ENCODE assay signal across 18 cellular contexts in genomic region chr10:1570652-1571051, GRCh38.
"Had no signal": no experiment of that assay in that cellular context is flagged by ENCODE, and none has a peak within 500 bp of the region (broad histone marks: within the 10 kb centered on the region; RNA-seq: fewer than 3 reads in every experiment).

No MANE protein-coding gene starts in this region.

- DNase-seq: activated CD4-positive, alpha-beta T cell treated with anti-CD3 and anti-CD28 coated beads, Interleukin-2, amount 50 U/mL, for 4 hours; activated CD4-positive, CD25-positive, alpha-beta regulatory T cell treated with anti-CD3 and anti-CD28 coated beads, Interleukin-2, amount 50 U/mL, for 72 hours; activated naive CD4-positive, alpha-beta T cell treated with Interleukin-2 at 50 U/mL for 16 hours; activated T-cell treated with anti-CD3 and anti-CD28 coated beads for 4 hours; anterior cingulate cortex; cerebellar nuclear complex; dermis blood vessel endothelial cell; left lung; mammary epithelial cell; mucosa of descending colon; naive thymus-derived CD4-positive, alpha-beta T cell; right lobe of liver; stimulated activated CD4-positive, alpha-beta T cell treated with anti-CD3 and anti-CD28 coated beads, Interleukin-1b, Interleukin-23, amount 100 ng/mL, for 48 hours; stimulated activated naive CD8-positive, alpha-beta T cell treated with anti-CD3 and anti-CD28 coated beads, Interleukin-15, amount 100 ng/mL, for 72 hours; T-helper 9 cell; upper lobe of left lung had no signal

- H3K27ac ChIP-seq: heart left ventricle, left lung, neutrophil, right lobe of liver, upper lobe of left lung had no signal

- H3K36me3 ChIP-seq: heart left ventricle, left lung, neutrophil, right lobe of liver, upper lobe of left lung had no signal

- H3K27me3 ChIP-seq: neutrophil, right lobe of liver, upper lobe of left lung had no signal

- H3K4me1 Mint-ChIP-seq: naive thymus-derived CD4-positive, alpha-beta T cell; stimulated activated naive CD8-positive, alpha-beta T cell treated with anti-CD3 and anti-CD28 coated beads, Interleukin-15, amount 100 ng/mL, for 72 hours had no signal

- H3K36me3 Mint-ChIP-seq: naive thymus-derived CD4-positive, alpha-beta T cell had no signal

- H3K4me3 ChIP-seq: heart left ventricle, left lung, mucosa of descending colon, right lobe of liver, upper lobe of left lung had no signal

- H3K4me3 Mint-ChIP-seq: naive thymus-derived CD4-positive, alpha-beta T cell; stimulated activated naive CD8-positive, alpha-beta T cell treated with anti-CD3 and anti-CD28 coated beads, Interleukin-15, amount 100 ng/mL, for 72 hours had no signal

- H3K9me3 ChIP-seq: heart left ventricle, left lung, mucosa of descending colon, neutrophil, right lobe of liver, upper lobe of left lung had no signal

- ATAC-seq: heart left ventricle; left lung; mucosa of descending colon; naive thymus-derived CD4-positive, alpha-beta T cell; right lobe of liver; stimulated activated naive CD8-positive, alpha-beta T cell treated with anti-CD3 and anti-CD28 coated beads, Interleukin-15, amount 100 ng/mL, for 72 hours had no signal

- H3K27ac Mint-ChIP-seq: naive thymus-derived CD4-positive, alpha-beta T cell had no signal

- H3K4me1 ChIP-seq: heart left ventricle, left lung, right lobe of liver, upper lobe of left lung had no signal
